ENCODE assay signal across 20 cellular contexts in genomic region chr17:79533116-79533515, GRCh38.
"Had no signal": no experiment of that assay in that cellular context is flagged by ENCODE, and none has a peak within 500 bp of the region (broad histone marks: within the 10 kb centered on the region; RNA-seq: fewer than 3 reads in every experiment).

No MANE protein-coding gene starts in this region.

- H3K27me3 ChIP-seq: colonic mucosa, hepatocyte, sigmoid colon had no signal

- H3K27ac ChIP-seq: colonic mucosa, hepatocyte, neutrophil, sigmoid colon, stomach, thoracic aorta, transverse colon had no signal

- H3K4me3 ChIP-seq: colonic mucosa, hepatocyte, lung, sigmoid colon, skin epidermis, stomach, thoracic aorta, transverse colon had no signal

- H3K36me3 ChIP-seq: colonic mucosa, neutrophil, stomach, thoracic aorta, transverse colon had no signal

- DNase-seq: colonic mucosa; dermis blood vessel endothelial cell; effector CD8-positive, alpha-beta T cell; foreskin melanocyte; head of caudate nucleus; mesenchymal stem cell; midbrain; nephron progenitor cell; sigmoid colon; stimulated activated CD4-positive, alpha-beta T cell treated with anti-CD3 and anti-CD28 coated beads, Interleukin-12 subunit alpha, Interleukin-12 subunit beta, amount 100 ng/mL, for 4 hours; stimulated activated naive CD4-positive, alpha-beta T cell; stomach; substantia nigra; transverse colon had no signal

- ATAC-seq: left lobe of liver had no signal

- H3K79me2 ChIP-seq: hepatocyte had no signal

- H3K4me1 ChIP-seq: colonic mucosa, stomach, transverse colon had no signal

- H2AFZ ChIP-seq: hepatocyte had no signal

- H3K9me3 ChIP-seq: colonic mucosa, neutrophil, sigmoid colon, stomach, thoracic aorta, transverse colon had no signal

- H3K4me2 ChIP-seq: hepatocyte had no signal
